Comparison of ENCODE assay signal across 2 cellular contexts in the genomic region with DNA sequence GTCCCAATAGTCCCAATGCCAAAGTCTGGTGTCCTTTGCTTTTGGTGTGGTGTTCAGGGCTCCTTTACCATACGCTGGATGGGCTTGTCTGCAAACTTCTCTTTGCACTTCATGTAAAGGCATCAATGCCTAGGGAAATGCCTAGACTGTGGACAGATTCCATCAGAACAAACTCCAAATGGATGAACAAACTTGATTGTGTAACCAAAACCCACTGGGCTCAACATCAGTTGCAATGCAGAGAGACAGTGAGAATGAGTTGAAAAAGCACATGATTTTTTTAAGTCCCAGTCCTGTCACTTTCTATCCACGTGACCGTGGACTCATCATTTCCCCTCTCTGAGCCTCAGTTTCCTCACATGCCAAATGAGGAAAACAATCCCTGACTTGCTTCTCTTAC.
TF ChIP-seq lines count a peak whose summit lies in the region.

No MANE protein-coding gene starts in this region.

TF ChIP-seq in A549, 52 proteins besides CTCF, POLR2A, EP300 and RAD21:
- TF ChIP-seq USF2 (IDR thresholded peaks at IDR 0.05), result no peak
- no peak for TF ChIP-seq CBX2 (IDR thresholded peaks at IDR 0.05; ENCODE audit: borderline replicate concordance, low read depth)
- TF ChIP-seq HDAC2 (IDR thresholded peaks at IDR 0.05), result no peak
- no peak for TF ChIP-seq CHD2 (IDR thresholded peaks at IDR 0.05; ENCODE audit: low read length, partially characterized antibody)
- TF ChIP-seq FOSB (CRISPR knock-in tag; IDR thresholded peaks at IDR 0.05), result no peak
- no peak for TF ChIP-seq EHF (CRISPR knock-in tag; IDR thresholded peaks at IDR 0.05)
- TF ChIP-seq RARB (CRISPR knock-in tag; IDR thresholded peaks at IDR 0.05), result no peak
- no peak for TF ChIP-seq MAX (IDR thresholded peaks at IDR 0.05)
- TF ChIP-seq HMGXB4 (CRISPR knock-in tag; IDR thresholded peaks at IDR 0.05; ENCODE audit: borderline replicate concordance), result no peak
- TF ChIP-seq CBX8 (IDR thresholded peaks at IDR 0.05), result no peak
- no peak for TF ChIP-seq CEBPB (IDR thresholded peaks at IDR 0.05)
- no peak for TF ChIP-seq FOSL2 (IDR thresholded peaks at IDR 0.05)
- TF ChIP-seq FOSL2 (CRISPR knock-in tag; IDR thresholded peaks at IDR 0.05), result no peak
- no peak for TF ChIP-seq SMC3 (IDR thresholded peaks at IDR 0.05)
- no peak for TF ChIP-seq SREBF2 (IDR thresholded peaks at IDR 0.05)
- TF ChIP-seq KDM1A (IDR thresholded peaks at IDR 0.05; ENCODE audit: low read depth), result no peak
- TF ChIP-seq BCL3 (IDR thresholded peaks at IDR 0.05), result no peak
- TF ChIP-seq HOXA7 (CRISPR knock-in tag; IDR thresholded peaks at IDR 0.05), result no peak
- TF ChIP-seq BHLHE40 (IDR thresholded peaks at IDR 0.05; ENCODE audit: low read depth, low read length), result no peak
- no peak for TF ChIP-seq FOXS1 (CRISPR knock-in tag; IDR thresholded peaks at IDR 0.05)
- TF ChIP-seq MYC (IDR thresholded peaks at IDR 0.05; ENCODE audit: borderline replicate concordance, low read length), result no peak

TF ChIP-seq in HepG2, 621 proteins besides CTCF, POLR2A, EP300 and RAD21:
- TF ChIP-seq CEBPB (IDR thresholded peaks at IDR 0.05; ENCODE audit: borderline replicate concordance, low read depth, low read length) (peak; percentile 16; the same call in 1 of the 2 replicates), PRDM10 (CRISPR knock-in tag; IDR thresholded peaks at IDR 0.05; ENCODE audit: low read depth) (no peak)
